In genomic region chr2:29119211-29119610, GRCh38 we compare ENCODE assay signal across 21 cellular contexts. TPM values are rescaled to one million over a fixed set of nuclear protein-coding genes. Genes with fewer than 3 reads are reported as not detected.
DNase-seq lines count a peak whose midpoint lies in the region; ATAC-seq lines count a peak whose summit lies in the region.
"Had no signal": no experiment of that assay in that cellular context is flagged by ENCODE, and none has a peak within 500 bp of the region (broad histone marks: within the 10 kb centered on the region; RNA-seq: fewer than 3 reads in every experiment).

No MANE protein-coding gene starts in this region.

- H3K36me3 ChIP-seq in CD8-positive, alpha-beta memory T cell (ENCODE audit: insufficient read depth, low read length) = peaks cover 4% of the 10 kb centered on the region
- H3K36me3 ChIP-seq in SJSA1 (peaks cover 15% of the 10 kb centered on the region), H7 (replicated peaks; ENCODE audit: control insufficient read depth, insufficient read depth, low read length) (no peaks in the 10 kb centered on the region)
- H3K36me3 ChIP-seq: brain microvascular endothelial cell, neutrophil had no signal

- no peaks in the 10 kb centered on the region for H3K27me3 ChIP-seq in CD8-positive, alpha-beta memory T cell (ENCODE audit: insufficient read depth, low read length, poor library complexity, severe bottlenecking)
- no peaks in the 10 kb centered on the region for H3K27me3 ChIP-seq in SJSA1 (replicated peaks)
- H3K27me3 ChIP-seq in H7 (ENCODE audit: control insufficient read depth, insufficient read depth, low read length) = peaks cover 28% of the 10 kb centered on the region
- H3K27me3 ChIP-seq: brain microvascular endothelial cell, testis had no signal

- peak overlapping the region; percentile 14 for H3K27ac Mint-ChIP-seq in activated CD4-positive, alpha-beta T cell treated with anti-CD3 and anti-CD28 coated beads, Interleukin-2, amount 10 ng/mL, durations not matched to agents 7 days and 5 days
- H3K27ac Mint-ChIP-seq in CD8-positive, alpha-beta memory T cell = peak overlapping the region in 7 of 8 donors; percentile 19 to 78 (median 65)
- peak overlapping the region in 5 of 6 donors; percentile 8 to 71 (median 28) for H3K27ac Mint-ChIP-seq in immature natural killer cell
- H3K27ac Mint-ChIP-seq: dendritic cell treated with granulocyte-macrophage colony-stimulating factor and Interleukin-4, amounts not matched to agents 40 ng/mL and 50 ng/mL, for 4 days had no signal

- ATAC-seq in GM18870 (IDR thresholded peaks at IDR 0.05; ENCODE audit: unreplicated experiment) = no peak
- ATAC-seq: activated naive CD4-positive, alpha-beta T cell treated with anti-CD3 and anti-CD28 coated beads, Interleukin-2, amount 50 U/mL, for 72 hours; left lobe of liver; mucosa of descending colon had no signal

- peaks cover 35% of the 10 kb centered on the region for H3K36me3 Mint-ChIP-seq in activated CD4-positive, alpha-beta T cell treated with anti-CD3 and anti-CD28 coated beads, Interleukin-2, amount 10 ng/mL, durations not matched to agents 7 days and 5 days (ENCODE audit: low read depth)
- peaks cover 14 to 54% (median 16%) of the 10 kb centered on the region in 3 donors for H3K36me3 Mint-ChIP-seq in CD8-positive, alpha-beta memory T cell
- H3K36me3 Mint-ChIP-seq in immature natural killer cell = peaks cover 12 to 23% (median 22%) of the 10 kb centered on the region in 3 donors

- H3K9me3 ChIP-seq in CD8-positive, alpha-beta memory T cell (ENCODE audit: low read length) = no peaks in the 10 kb centered on the region
- no peaks in the 10 kb centered on the region for H3K9me3 ChIP-seq in SJSA1 (replicated peaks)
- H3K9me3 ChIP-seq: neutrophil, testis had no signal

- H3K9me3 Mint-ChIP-seq in activated CD4-positive, alpha-beta T cell treated with anti-CD3 and anti-CD28 coated beads, Interleukin-2, amount 10 ng/mL, durations not matched to agents 7 days and 5 days = peaks cover 10% of the 10 kb centered on the region
- H3K9me3 Mint-ChIP-seq in CD8-positive, alpha-beta memory T cell = peaks cover 0 to 8% (median 6%) of the 10 kb centered on the region in 5 donors
- H3K9me3 Mint-ChIP-seq in immature natural killer cell = peaks cover 0 to 11% (median 5%) of the 10 kb centered on the region in 6 donors

- POLR2A ChIA-PET in activated CD4-positive, alpha-beta T cell treated with anti-CD3 and anti-CD28 coated beads, Interleukin-2, amount 10 ng/mL, durations not matched to agents 7 days and 5 days (lab: Charles Lee) = no interaction called here
- POLR2A ChIA-PET in CD8-positive, alpha-beta memory T cell (lab: Charles Lee) = interaction anchor here (6.3 kb wide), 1 partner anchor 105 kb away, joined by 83 read pairs; no protein-coding TSS in a partner anchor

- no peak overlapping the region for H3K4me3 ChIP-seq in CD8-positive, alpha-beta memory T cell (ENCODE audit: low read length)
- H3K4me3 ChIP-seq in SJSA1 = no peak overlapping the region
- no peak overlapping the region for H3K4me3 ChIP-seq in H7 (ENCODE audit: insufficient read depth, low read depth, low read length)
- H3K4me3 ChIP-seq: mucosa of descending colon, testis had no signal

- no peak overlapping the region for H3K27ac ChIP-seq in CD8-positive, alpha-beta memory T cell (ENCODE audit: low read depth, low read length)
- peak overlapping the region; percentile 92 for H3K27ac ChIP-seq in SJSA1
- H3K27ac ChIP-seq: brain microvascular endothelial cell, C4-2B, neutrophil, testis, WERI-Rb-1 had no signal

- CTCF ChIA-PET in activated CD4-positive, alpha-beta T cell treated with anti-CD3 and anti-CD28 coated beads, Interleukin-2, amount 10 ng/mL, durations not matched to agents 7 days and 5 days (lab: Charles Lee) = interaction anchor here (1.5 to 4.7 kb wide), 2 partner anchors 10 to 21 kb away, joined by 3 to 27 read pairs; no protein-coding TSS in a partner anchor
- CTCF ChIA-PET in CD8-positive, alpha-beta memory T cell (lab: Charles Lee) = no interaction called here

- H3K4me1 Mint-ChIP-seq in activated CD4-positive, alpha-beta T cell treated with anti-CD3 and anti-CD28 coated beads, Interleukin-2, amount 10 ng/mL, durations not matched to agents 7 days and 5 days = peaks cover 54% of the 10 kb centered on the region
- H3K4me1 Mint-ChIP-seq in CD8-positive, alpha-beta memory T cell = peaks cover 64 to 80% (median 76%) of the 10 kb centered on the region in 3 donors
- peaks cover 45 to 78% of the 10 kb centered on the region in 2 donors for H3K4me1 Mint-ChIP-seq in immature natural killer cell

- H3K27me3 Mint-ChIP-seq in activated CD4-positive, alpha-beta T cell treated with anti-CD3 and anti-CD28 coated beads, Interleukin-2, amount 10 ng/mL, durations not matched to agents 7 days and 5 days = peaks cover 3% of the 10 kb centered on the region
- H3K27me3 Mint-ChIP-seq in CD8-positive, alpha-beta memory T cell = no peaks in the 10 kb centered on the region
- H3K27me3 Mint-ChIP-seq in immature natural killer cell (ENCODE audit: low read depth in 3 of 3) = peaks cover 5 to 13% (median 11%) of the 10 kb centered on the region in 3 donors
- H3K27me3 Mint-ChIP-seq: dendritic cell treated with granulocyte-macrophage colony-stimulating factor and Interleukin-4, amounts not matched to agents 40 ng/mL and 50 ng/mL, for 4 days had no signal

- peaks cover 38% of the 10 kb centered on the region for H3K4me1 ChIP-seq in CD8-positive, alpha-beta memory T cell (ENCODE audit: insufficient read depth, low read length)
- peaks cover 53% of the 10 kb centered on the region for H3K4me1 ChIP-seq in SJSA1 (replicated peaks)

- H3K4me3 Mint-ChIP-seq in activated CD4-positive, alpha-beta T cell treated with anti-CD3 and anti-CD28 coated beads, Interleukin-2, amount 10 ng/mL, durations not matched to agents 7 days and 5 days = no peak overlapping the region
- peak overlapping the region in 4 of 7 donors; percentile 27 to 28 (median 28) for H3K4me3 Mint-ChIP-seq in CD8-positive, alpha-beta memory T cell
- peak overlapping the region in 1 of 5 donors; percentile 13 for H3K4me3 Mint-ChIP-seq in immature natural killer cell
- H3K4me3 Mint-ChIP-seq: dendritic cell treated with granulocyte-macrophage colony-stimulating factor and Interleukin-4, amounts not matched to agents 40 ng/mL and 50 ng/mL, for 4 days had no signal

- no peak for DNase-seq in activated CD4-positive, alpha-beta T cell treated with anti-CD3 and anti-CD28 coated beads, Interleukin-2, amount 10 ng/mL, durations not matched to agents 7 days and 5 days
- DNase-seq in activated CD4-positive, alpha-beta T cell treated with anti-CD3 and anti-CD28 coated beads for 48 hours = no peak
- DNase-seq in CD8-positive, alpha-beta memory T cell = peak in 1 of 5 donors; percentile 4
- DNase-seq in SJSA1 (ENCODE audit: low read depth in 1 of 2, low spot score in 2 of 2) = no peak
- no peak for DNase-seq in immature natural killer cell
- no peak for DNase-seq in H7
- DNase-seq in dedifferentiated amniotic fluid mesenchymal stem cell (ENCODE audit: extremely low spot score) = no peak
- DNase-seq: brain microvascular endothelial cell, foreskin melanocyte, mucosa of descending colon, NCI-H2081, NCI-H524, SHP77, testis, WERI-Rb-1 had no signal

RNA-seq across cellular contexts. Expression of gene CLIP4, which starts 4.0 kb away (rescaled TPM):
- 10 to 100 TPM; 23.4 to 23.8 TPM for total RNA-seq in activated CD4-positive, alpha-beta T cell treated with anti-CD3 and anti-CD28 coated beads, Interleukin-2, amount 10 ng/mL, durations not matched to agents 7 days and 5 days
- total RNA-seq in CD8-positive, alpha-beta memory T cell = 10 to 100 TPM; 20.5 to 22.3 TPM
- polyA plus RNA-seq in CD8-positive, alpha-beta memory T cell = 35.8 TPM
- 34.2 and 36.9 TPM in 2 replicates for total RNA-seq in SJSA1 (2014; rRNA removed; shearing (Covaris generic))
- 10 to 100 TPM; 20.4 to 32.7 (median 20.5) TPM for polyA plus RNA-seq in immature natural killer cell
- total RNA-seq in H7 (2014; rRNA removed; shearing (Covaris generic)) = 0.30 and 2.0 TPM in 2 replicates

RNA-seq across cellular contexts. Expression of gene PCARE, which starts 44.9 kb away (rescaled TPM):
- not detected for total RNA-seq in activated CD4-positive, alpha-beta T cell treated with anti-CD3 and anti-CD28 coated beads, Interleukin-2, amount 10 ng/mL, durations not matched to agents 7 days and 5 days
- total RNA-seq in CD8-positive, alpha-beta memory T cell = not detected
- not detected for polyA plus RNA-seq in CD8-positive, alpha-beta memory T cell
- not detected in 2 replicates for total RNA-seq in SJSA1 (2014; rRNA removed; shearing (Covaris generic))
- not detected for polyA plus RNA-seq in immature natural killer cell
- not detected in 2 replicates for total RNA-seq in H7 (2014; rRNA removed; shearing (Covaris generic))
- total RNA-seq: activated naive CD4-positive, alpha-beta T cell treated with anti-CD3 and anti-CD28 coated beads, Interleukin-2, amount 50 U/mL, for 72 hours; left lobe of liver; mucosa of descending colon had no signal

Comparison
In these comparisons a context has a peak if more than half of its experiments do, and no peak if none do; other contexts are left out.
1. H3K27ac Mint-ChIP-seq: peak in every context shown above with its lines; median percentile 65 in CD8-positive, alpha-beta memory T cell; 28 in immature natural killer cell; 14 in activated CD4-positive, alpha-beta T cell treated with anti-CD3 and anti-CD28 coated beads, Interleukin-2, amount 10 ng/mL, durations not matched to agents 7 days and 5 days.